In genomic region chr1:221699582-221700519, GRCh38 we compare ENCODE assay signal across 1 cellular context.
A peak's percentile ranks its signal among the peaks of the same experiment; 100 is the strongest.
TF ChIP-seq lines count a peak whose summit lies in the region.

No MANE protein-coding gene starts in this region.

TF ChIP-seq in HEK293, 187 proteins besides CTCF, POLR2A, EP300 and RAD21 (continued from another document):
- TF ChIP-seq TSHZ1 (tag by site-specific recombination; IDR thresholded peaks at IDR 0.05; ENCODE audit: borderline replicate concordance): no peak
- TF ChIP-seq ZNF501 (tag by site-specific recombination; IDR thresholded peaks at IDR 0.05): no peak
- TF ChIP-seq ZNF366 (tag by site-specific recombination; conservative IDR thresholded peaks at IDR 0.05): peak; percentile 51; the same call in 1 of the 2 replicates
- no peak for TF ChIP-seq ZNF514 (tag by site-specific recombination; IDR thresholded peaks at IDR 0.05)
- peak; percentile 74 for TF ChIP-seq PRDM1 (tag by site-specific recombination; IDR thresholded peaks at IDR 0.05)
